Comparison of ENCODE assay signal across 13 cellular contexts in the genomic region with DNA sequence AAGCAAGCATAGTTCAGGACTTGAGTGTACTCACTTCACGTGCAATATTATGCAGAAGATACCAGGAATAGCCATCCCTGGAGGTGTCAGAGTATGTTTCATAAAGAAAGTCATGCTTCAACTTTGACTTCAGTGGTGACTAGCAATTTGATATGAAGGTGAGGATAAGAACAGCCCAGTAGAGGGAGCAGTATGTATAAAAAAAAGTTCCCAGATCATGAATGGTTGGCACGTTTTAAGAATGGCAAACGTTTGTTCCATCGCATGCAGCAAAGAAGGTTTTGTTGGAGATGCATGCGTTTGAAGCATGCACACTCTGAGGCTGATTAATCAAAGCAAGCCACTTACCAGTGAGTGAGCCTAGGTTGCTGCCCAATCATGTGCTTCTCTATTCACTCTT. TPM values are rescaled to one million over a fixed set of nuclear protein-coding genes. Genes with fewer than 3 reads are reported as not detected.
DNase-seq lines count a peak whose midpoint lies in the region; ATAC-seq and TF ChIP-seq lines count a peak whose summit lies in the region.
"Had no signal": no experiment of that assay in that cellular context is flagged by ENCODE, and none has a peak within 500 bp of the region (broad histone marks: within the 10 kb centered on the region; RNA-seq: fewer than 3 reads in every experiment).

No MANE protein-coding gene starts in this region.

- POLR2A ChIA-PET in activated CD4-positive, alpha-beta memory T cell treated with anti-CD3 and anti-CD28 coated beads, Interleukin-2, amount 10 ng/mL, durations not matched to agents 7 days and 5 days (lab: Charles Lee) = no interaction called here

- H3K9ac ChIP-seq in KMS-11 = no peak overlapping the region

- H3K27ac ChIP-seq in KMS-11 (no peak overlapping the region), right lobe of liver (no peak overlapping the region), substantia nigra (ENCODE audit: low read depth, low read length, poor library complexity, severe bottlenecking) (no peak overlapping the region)
- H3K27ac ChIP-seq: coronary artery, HL-60 had no signal

- no peaks in the 10 kb centered on the region for H3K79me2 ChIP-seq in KMS-11 (ENCODE audit: insufficient read depth, low read depth)

- H3K36me3 Mint-ChIP-seq in activated CD4-positive, alpha-beta memory T cell treated with anti-CD3 and anti-CD28 coated beads, Interleukin-2, amount 10 ng/mL, durations not matched to agents 7 days and 5 days (ENCODE audit: low read depth) = no peaks in the 10 kb centered on the region
- H3K36me3 Mint-ChIP-seq: natural killer cell treated with Interleukin-12 subunit alpha and Interleukin-12 subunit beta and Interleukin-15 and Interleukin-18, amount 100 ng/mL, for 72 hours had no signal

- H3K9me3 Mint-ChIP-seq in activated CD4-positive, alpha-beta memory T cell treated with anti-CD3 and anti-CD28 coated beads, Interleukin-2, amount 10 ng/mL, durations not matched to agents 7 days and 5 days = no peaks in the 10 kb centered on the region
- H3K9me3 Mint-ChIP-seq: activated T-cell treated with anti-CD3 and anti-CD28 coated beads, Interleukin-2, amount 50 U/mL, for 24 hours had no signal

- H3K4me1 ChIP-seq in KMS-11 (ENCODE audit: low read depth, poor library complexity, severe bottlenecking) = peaks cover 8% of the 10 kb centered on the region
- no peaks in the 10 kb centered on the region for H3K4me1 ChIP-seq in right lobe of liver

- no peak overlapping the region for H3K27ac Mint-ChIP-seq in activated CD4-positive, alpha-beta memory T cell treated with anti-CD3 and anti-CD28 coated beads, Interleukin-2, amount 10 ng/mL, durations not matched to agents 7 days and 5 days
- H3K27ac Mint-ChIP-seq: activated T-cell treated with anti-CD3 and anti-CD28 coated beads, Interleukin-2, amount 50 U/mL, for 24 hours; natural killer cell treated with Interleukin-12 subunit alpha and Interleukin-12 subunit beta and Interleukin-15 and Interleukin-18, amount 100 ng/mL, for 72 hours had no signal

- no peak for TF ChIP-seq POLR2A in right lobe of liver (IDR thresholded peaks at IDR 0.05)

- CTCF ChIA-PET in activated CD4-positive, alpha-beta memory T cell treated with anti-CD3 and anti-CD28 coated beads, Interleukin-2, amount 10 ng/mL, durations not matched to agents 7 days and 5 days (lab: Charles Lee) = no interaction called here

- no peaks in the 10 kb centered on the region for H4K20me1 ChIP-seq in KMS-11 (ENCODE audit: insufficient read depth)

- no peaks in the 10 kb centered on the region for H3K9me3 ChIP-seq in right lobe of liver

- ATAC-seq in right lobe of liver = peak; percentile 52 to 70 (median 64)
- ATAC-seq: natural killer cell treated with Interleukin-12 subunit alpha and Interleukin-12 subunit beta and Interleukin-15 and Interleukin-18, amount 100 ng/mL, for 72 hours had no signal

- WGBS in right lobe of liver (ENCODE audit: insufficient coverage, low coverage, low lambda C conversion rate, missing lambda C conversion rate) = 1% methylated on average over 5 of the region's 5 CpGs

- no peak overlapping the region for H3K4me2 ChIP-seq in KMS-11

- no peak overlapping the region for H3K4me3 ChIP-seq in KMS-11 (IDR thresholded peaks at IDR 0.05; ENCODE audit: insufficient read depth, low read depth, low read length)
- H3K4me3 ChIP-seq in right lobe of liver = no peak overlapping the region
- H3K4me3 ChIP-seq: coronary artery had no signal

- no peaks in the 10 kb centered on the region for H3K27me3 Mint-ChIP-seq in activated CD4-positive, alpha-beta memory T cell treated with anti-CD3 and anti-CD28 coated beads, Interleukin-2, amount 10 ng/mL, durations not matched to agents 7 days and 5 days

- H3K27me3 ChIP-seq in KMS-11 (ENCODE audit: insufficient read depth, low read depth) (no peaks in the 10 kb centered on the region), right lobe of liver (peaks cover 0 to 5% of the 10 kb centered on the region in 2 donors)

- no peaks in the 10 kb centered on the region for H3K4me1 Mint-ChIP-seq in activated CD4-positive, alpha-beta memory T cell treated with anti-CD3 and anti-CD28 coated beads, Interleukin-2, amount 10 ng/mL, durations not matched to agents 7 days and 5 days

- H3K4me3 Mint-ChIP-seq in activated CD4-positive, alpha-beta memory T cell treated with anti-CD3 and anti-CD28 coated beads, Interleukin-2, amount 10 ng/mL, durations not matched to agents 7 days and 5 days = no peak overlapping the region
- H3K4me3 Mint-ChIP-seq: activated T-cell treated with anti-CD3 and anti-CD28 coated beads, Interleukin-2, amount 50 U/mL, for 24 hours; natural killer cell treated with Interleukin-12 subunit alpha and Interleukin-12 subunit beta and Interleukin-15 and Interleukin-18, amount 100 ng/mL, for 72 hours had no signal

- peak; percentile 52 for TF ChIP-seq CTCF in KMS-11 (conservative IDR thresholded peaks at IDR 0.05; ENCODE audit: low read depth, low read length)
- peak in 3 of 4 donors; percentile 28 to 46 (median 43) for TF ChIP-seq CTCF in right lobe of liver (IDR thresholded peaks at IDR 0.05)

- intact Hi-C loops in right lobe of liver (cut with DNase I) = no loop called here
- intact Hi-C loops in posterior cingulate gyrus (cut with DNase I) = loop anchor here (10.0 kb wide), 1 partner anchor 1515 kb away; no protein-coding TSS in a partner anchor

- H2AFZ ChIP-seq in KMS-11 (ENCODE audit: low read depth) = no peak overlapping the region; the same call in 1 of the 2 replicates

- DNase-seq in DMS53 (lab: John Stamatoyannopoulos, UW) (peak; percentile 69), SW480 (ENCODE audit: low spot score) (peak; percentile 18), right lobe of liver (no peak), substantia nigra (lab: John Stamatoyannopoulos, UW) (no peak), posterior cingulate gyrus (no peak)
- no peak for DNase-seq in activated CD4-positive, alpha-beta memory T cell treated with anti-CD3 and anti-CD28 coated beads, Interleukin-2, amount 10 ng/mL, durations not matched to agents 7 days and 5 days
- DNase-seq: activated T-cell treated with anti-CD3 and anti-CD28 coated beads, Interleukin-2, amount 50 U/mL, for 24 hours; NCI-H2227 treated with DMSO at 0.1 percent for 48 hours; stimulated activated CD4-positive, alpha-beta T cell treated with anti-CD3 and anti-CD28 coated beads, Interleukin-2, amount 100 ng/mL, for 48 hours had no signal

- H3K36me3 ChIP-seq in KMS-11 (ENCODE audit: insufficient read depth) (no peaks in the 10 kb centered on the region), right lobe of liver (no peaks in the 10 kb centered on the region)

RNA-seq across cellular contexts. Expression of a gene that starts 33.5 kb away (rescaled TPM):
- total RNA-seq in right lobe of liver = under 1 TPM in 5 of 6 experiments, not detected in 1; 0.02 to 0.43 (median 0.09) TPM
- not detected for total RNA-seq in activated CD4-positive, alpha-beta memory T cell treated with anti-CD3 and anti-CD28 coated beads, Interleukin-2, amount 10 ng/mL, durations not matched to agents 7 days and 5 days
- total RNA-seq: natural killer cell treated with Interleukin-12 subunit alpha and Interleukin-12 subunit beta and Interleukin-15 and Interleukin-18, amount 100 ng/mL, for 72 hours had no signal

RNA-seq across cellular contexts. Expression of a gene that starts 51.2 kb away (rescaled TPM):
- total RNA-seq in right lobe of liver = not detected
- not detected for total RNA-seq in activated CD4-positive, alpha-beta memory T cell treated with anti-CD3 and anti-CD28 coated beads, Interleukin-2, amount 10 ng/mL, durations not matched to agents 7 days and 5 days
- total RNA-seq: natural killer cell treated with Interleukin-12 subunit alpha and Interleukin-12 subunit beta and Interleukin-15 and Interleukin-18, amount 100 ng/mL, for 72 hours had no signal

Comparison
In these comparisons a context has a peak if more than half of its experiments do, and no peak if none do; other contexts are left out.
1. DNase-seq: peak in DMS53 (single experiment) and SW480 (single experiment); none in right lobe of liver (0 of 3), activated CD4-positive, alpha-beta memory T cell treated with anti-CD3 and anti-CD28 coated beads, Interleukin-2, amount 10 ng/mL, durations not matched to agents 7 days and 5 days (single experiment), substantia nigra (0 of 49) and posterior cingulate gyrus (0 of 10).